ENCODE assay signal across 16 cellular contexts in the genomic region with DNA sequence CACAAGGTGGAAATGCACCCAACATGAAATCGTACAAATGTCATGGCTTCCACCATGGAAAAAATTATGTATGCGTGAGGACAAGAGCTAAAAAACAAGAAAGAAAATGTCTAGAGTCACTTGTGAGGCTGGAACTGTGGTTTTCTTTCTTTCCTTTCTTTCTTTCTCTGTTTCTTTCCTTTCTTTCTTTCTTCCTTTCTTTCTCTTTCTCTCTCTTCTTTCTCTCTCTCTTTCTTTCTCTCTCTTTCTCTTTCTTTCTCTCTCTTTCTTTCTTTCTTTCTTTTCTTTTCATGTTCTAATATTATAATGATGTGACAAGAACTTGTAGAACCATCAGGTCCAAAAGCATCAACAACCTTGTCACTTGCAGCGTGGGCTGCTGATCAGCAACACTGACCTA. TPM values are rescaled to one million over a fixed set of nuclear protein-coding genes. Genes with fewer than 3 reads are reported as not detected.
DNase-seq lines count a peak whose midpoint lies in the region; ATAC-seq, FAIRE-seq and TF ChIP-seq lines count a peak whose summit lies in the region.
"Had no signal": no experiment of that assay in that cellular context is flagged by ENCODE, and none has a peak within 500 bp of the region (broad histone marks: within the 10 kb centered on the region; RNA-seq: fewer than 3 reads in every experiment).

No MANE protein-coding gene starts in this region.

- H3K27ac ChIP-seq in keratinocyte (ENCODE audit: control insufficient read depth, insufficient read depth, low read length) (no peak overlapping the region), tibial artery (no peak overlapping the region)
- H3K27ac ChIP-seq: lower lobe of right lung had no signal

- H3K27ac Mint-ChIP-seq in stimulated activated naive CD8-positive, alpha-beta T cell treated with anti-CD3 and anti-CD28 coated beads, Interleukin-15, Interleukin-2, amounts not matched to agents 100 ng/mL and 50 ng/mL, for 24 hours, result peak overlapping the region; percentile 71
- H3K27ac Mint-ChIP-seq in activated CD8-positive, alpha-beta T cell treated with anti-CD3 and anti-CD28 coated beads for 36 hours, result no peak overlapping the region
- H3K27ac Mint-ChIP-seq: T-cell had no signal

- no peak for FAIRE-seq in keratinocyte (lab: Jason Lieb, UNC)
- FAIRE-seq: H54, RCC 7860 had no signal

- H3K27me3 ChIP-seq in keratinocyte (ENCODE audit: control insufficient read depth, extremely low read depth, insufficient read depth, low read length), result no peaks in the 10 kb centered on the region
- peaks cover 0 to 16% of the 10 kb centered on the region in 2 donors for H3K27me3 ChIP-seq in tibial artery

- dilution Hi-C loops in keratinocyte (cut with MboI; ENCODE audit: extremely low pct_ligation_motif_present, low sequenced_read_pairs), result no loop called here

- H3K4me1 Mint-ChIP-seq in stimulated activated naive CD8-positive, alpha-beta T cell treated with anti-CD3 and anti-CD28 coated beads, Interleukin-15, Interleukin-2, amounts not matched to agents 100 ng/mL and 50 ng/mL, for 24 hours (ENCODE audit: low read depth), result peaks cover 36% of the 10 kb centered on the region
- H3K4me1 Mint-ChIP-seq in activated CD8-positive, alpha-beta T cell treated with anti-CD3 and anti-CD28 coated beads for 36 hours (ENCODE audit: low read depth), result peaks cover 27% of the 10 kb centered on the region

- H3K27me3 Mint-ChIP-seq in stimulated activated naive CD8-positive, alpha-beta T cell treated with anti-CD3 and anti-CD28 coated beads, Interleukin-15, Interleukin-2, amounts not matched to agents 100 ng/mL and 50 ng/mL, for 24 hours, result peaks cover 49% of the 10 kb centered on the region
- peaks cover 20% of the 10 kb centered on the region for H3K27me3 Mint-ChIP-seq in activated CD8-positive, alpha-beta T cell treated with anti-CD3 and anti-CD28 coated beads for 36 hours

- no peaks in the 10 kb centered on the region for H3K79me2 ChIP-seq in keratinocyte (ENCODE audit: control insufficient read depth, insufficient read depth, low read length)

- H3K4me2 ChIP-seq in keratinocyte (ENCODE audit: control insufficient read depth, extremely low read depth, insufficient read depth, low read depth, low read length), result peak overlapping the region; percentile 78

- intact Hi-C loops in activated CD8-positive, alpha-beta T cell treated with anti-CD3 and anti-CD28 coated beads for 36 hours (cut with micrococcal nuclease), result no loop called here
- intact Hi-C loops in Right ventricle myocardium inferior (cut with DNase I), result no loop called here
- intact Hi-C loops in tibial artery (cut with DNase I; ENCODE audit: low total_unique reads), result no loop called here

- H4K20me1 ChIP-seq in keratinocyte (ENCODE audit: control insufficient read depth, extremely low read depth, insufficient read depth, low read length), result no peaks in the 10 kb centered on the region

- peaks cover 21% of the 10 kb centered on the region for H3K4me1 ChIP-seq in keratinocyte (ENCODE audit: control insufficient read depth, extremely low read depth, insufficient read depth, low read length)
- peaks cover 0 to 5% (median 0%) of the 10 kb centered on the region in 4 donors for H3K4me1 ChIP-seq in tibial artery

- TF ChIP-seq CTCF in activated CD8-positive, alpha-beta T cell treated with anti-CD3 and anti-CD28 coated beads for 36 hours (IDR thresholded peaks at IDR 0.05), result no peak
- TF ChIP-seq CTCF in keratinocyte (optimal IDR thresholded peaks at IDR 0.05 in 1 of 3, IDR thresholded peaks at IDR 0.05 in 1 of 3, conservative IDR thresholded peaks at IDR 0.05 in 1 of 3; ENCODE audit: extremely low read depth in 1 of 3, insufficient read depth in 2 of 3, low read length in 3 of 3) (no peak), tibial artery (IDR thresholded peaks at IDR 0.05) (no peak)

- peak overlapping the region; percentile 75 for H3K4me3 Mint-ChIP-seq in stimulated activated naive CD8-positive, alpha-beta T cell treated with anti-CD3 and anti-CD28 coated beads, Interleukin-15, Interleukin-2, amounts not matched to agents 100 ng/mL and 50 ng/mL, for 24 hours
- peak overlapping the region; percentile 69 for H3K4me3 Mint-ChIP-seq in activated CD8-positive, alpha-beta T cell treated with anti-CD3 and anti-CD28 coated beads for 36 hours

- no peak overlapping the region for H3K9ac ChIP-seq in keratinocyte (ENCODE audit: control insufficient read depth, extremely low read depth, insufficient read depth, low read length)

- H3K36me3 ChIP-seq in keratinocyte (ENCODE audit: control insufficient read depth in 2 of 2, extremely low read depth in 1 of 2, insufficient read depth in 2 of 2, low read length in 2 of 2) (no peaks in the 10 kb centered on the region), tibial artery (no peaks in the 10 kb centered on the region)
- H3K36me3 ChIP-seq: lower lobe of right lung had no signal

- no peak for ATAC-seq in stimulated activated naive CD8-positive, alpha-beta T cell treated with anti-CD3 and anti-CD28 coated beads, Interleukin-15, Interleukin-2, amounts not matched to agents 100 U/mL and 50 U/mL, for 24 hours
- ATAC-seq in activated CD8-positive, alpha-beta T cell treated with anti-CD3 and anti-CD28 coated beads for 36 hours, result no peak
- ATAC-seq in GM19397 (IDR thresholded peaks at IDR 0.05; ENCODE audit: unreplicated experiment), result no peak
- no peak for ATAC-seq in Right ventricle myocardium inferior
- ATAC-seq: lower lobe of right lung had no signal

- H3K9me3 ChIP-seq in keratinocyte (ENCODE audit: control insufficient read depth, low read depth, low read length) (no peaks in the 10 kb centered on the region), tibial artery (no peaks in the 10 kb centered on the region)
- H3K9me3 ChIP-seq: lower lobe of right lung had no signal

- H3K4me3 ChIP-seq in keratinocyte (ENCODE audit: control insufficient read depth in 2 of 3, extremely low read depth in 1 of 3, insufficient read depth in 2 of 3, low read depth in 1 of 3, low read length in 3 of 3), result peak overlapping the region in 1 of 3 experiments; percentile 53
- H3K4me3 ChIP-seq in tibial artery, result no peak overlapping the region

- POLR2A ChIA-PET in activated CD8-positive, alpha-beta T cell treated with anti-CD3 and anti-CD28 coated beads for 36 hours (lab: Charles Lee), result interaction anchor here (0.8 kb wide), 1 partner anchor 18 kb away, joined by 3 read pairs; no protein-coding TSS in a partner anchor

- H3K36me3 Mint-ChIP-seq in stimulated activated naive CD8-positive, alpha-beta T cell treated with anti-CD3 and anti-CD28 coated beads, Interleukin-15, Interleukin-2, amounts not matched to agents 100 ng/mL and 50 ng/mL, for 24 hours (ENCODE audit: low read depth), result peaks cover 3% of the 10 kb centered on the region
- H3K36me3 Mint-ChIP-seq in activated CD8-positive, alpha-beta T cell treated with anti-CD3 and anti-CD28 coated beads for 36 hours (ENCODE audit: low read depth), result no peaks in the 10 kb centered on the region
- H3K36me3 Mint-ChIP-seq: T-cell had no signal

- peak overlapping the region; percentile 69 for H2AFZ ChIP-seq in keratinocyte (ENCODE audit: control insufficient read depth, low read length)

- no peaks in the 10 kb centered on the region for H3K9me3 Mint-ChIP-seq in stimulated activated naive CD8-positive, alpha-beta T cell treated with anti-CD3 and anti-CD28 coated beads, Interleukin-15, Interleukin-2, amounts not matched to agents 100 ng/mL and 50 ng/mL, for 24 hours
- no peaks in the 10 kb centered on the region for H3K9me3 Mint-ChIP-seq in activated CD8-positive, alpha-beta T cell treated with anti-CD3 and anti-CD28 coated beads for 36 hours
- H3K9me3 Mint-ChIP-seq: T-cell had no signal

- no peaks in the 10 kb centered on the region for H3K9me1 ChIP-seq in keratinocyte (ENCODE audit: control insufficient read depth, extremely low read depth, insufficient read depth, low read length)

- no peak for DNase-seq in stimulated activated naive CD8-positive, alpha-beta T cell treated with anti-CD3 and anti-CD28 coated beads, Interleukin-15, Interleukin-2, amounts not matched to agents 100 U/mL and 50 U/mL, for 24 hours
- no peak for DNase-seq in activated CD8-positive, alpha-beta T cell treated with anti-CD3 and anti-CD28 coated beads for 36 hours
- DNase-seq in keratinocyte (ENCODE audit: low read depth, low spot score) (no peak), Right ventricle myocardium inferior (ENCODE audit: missing footprints) (no peak), tibial artery (no peak)
- no peak for DNase-seq in stimulated activated CD4-positive, alpha-beta T cell treated with anti-CD3 and anti-CD28 coated beads, Interleukin-2, amount 100 ng/mL, for 48 hours
- DNase-seq: activated CD4-positive, CD25-positive, alpha-beta regulatory T cell treated with anti-CD3 and anti-CD28 coated beads, Interleukin-2, amount 50 U/mL, for 72 hours; effector memory CD4-positive, alpha-beta T cell; IMR-90; lower lobe of right lung; NCI-H1105 had no signal

- CTCF ChIA-PET in activated CD8-positive, alpha-beta T cell treated with anti-CD3 and anti-CD28 coated beads for 36 hours (lab: Charles Lee), result interaction anchor here (1.0 to 1.3 kb wide), 2 partner anchors 14 to 40 kb away, joined by 3 to 4 read pairs; no protein-coding TSS in a partner anchor

RNA-seq across cellular contexts. Expression of a gene that starts 28.4 kb away (rescaled TPM):
- total RNA-seq in activated CD8-positive, alpha-beta T cell treated with anti-CD3 and anti-CD28 coated beads for 36 hours, result under 1 TPM; 0.31 to 0.43 TPM
- 1.7 to 2.7 TPM (median 2.6 TPM) in 3 replicates for polyA plus RNA-seq in keratinocyte
- polyA plus RNA-seq in keratinocyte (2011; ENCODE audit: low read depth), result 1.8 TPM
- polyA plus RNA-seq in keratinocyte (2011; cell fraction: cytosol; rRNA removed), result 1.0 and 1.7 TPM in 2 replicates
- 5.2 and 5.4 TPM in 2 replicates for polyA plus RNA-seq in keratinocyte (2011; cell fraction: nucleus; rRNA removed)
- 0.87 and 1.5 TPM in 2 replicates for polyA plus RNA-seq in keratinocyte (2012; ENCODE audit: low replicate concordance)
- 1.5 to 1.8 TPM (median 1.6 TPM) in 3 replicates for polyA minus RNA-seq in keratinocyte
- polyA minus RNA-seq in keratinocyte (2011; cell fraction: cytosol; rRNA and poly(A)+ RNA removed), result not detected
- 0.84 and 1.9 TPM in 2 replicates for polyA minus RNA-seq in keratinocyte (2011; cell fraction: nucleus; rRNA and poly(A)+ RNA removed)
- 0.35 TPM for total RNA-seq in Right ventricle myocardium inferior

RNA-seq across cellular contexts. Expression of a gene that starts 52.9 kb away (rescaled TPM):
- total RNA-seq in activated CD8-positive, alpha-beta T cell treated with anti-CD3 and anti-CD28 coated beads for 36 hours, result 10 to 100 TPM; 45.6 to 46.4 TPM
- polyA plus RNA-seq in keratinocyte, result 43.5 to 49.2 TPM (median 47.3 TPM) in 3 replicates
- polyA plus RNA-seq in keratinocyte (2011; ENCODE audit: low read depth), result 5.5 TPM
- polyA plus RNA-seq in keratinocyte (2011; cell fraction: cytosol; rRNA removed), result 30.1 and 42.0 TPM in 2 replicates
- 74.0 and 75.2 TPM in 2 replicates for polyA plus RNA-seq in keratinocyte (2011; cell fraction: nucleus; rRNA removed)
- polyA plus RNA-seq in keratinocyte (2012; ENCODE audit: low replicate concordance), result 21.2 and 34.1 TPM in 2 replicates
- 32.3 to 57.3 TPM (median 52.7 TPM) in 3 replicates for polyA minus RNA-seq in keratinocyte
- polyA minus RNA-seq in keratinocyte (2011; cell fraction: cytosol; rRNA and poly(A)+ RNA removed), result 51.0 TPM
- 33.6 and 36.6 TPM in 2 replicates for polyA minus RNA-seq in keratinocyte (2011; cell fraction: nucleus; rRNA and poly(A)+ RNA removed)
- 18.5 TPM for total RNA-seq in Right ventricle myocardium inferior
